In genomic region chr15:75948761-75949296, GRCh38 we compare ENCODE assay signal across 29 cellular contexts.
"Had no signal": no experiment of that assay in that cellular context is flagged by ENCODE, and none has a peak within 500 bp of the region (broad histone marks: within the 10 kb centered on the region; RNA-seq: fewer than 3 reads in every experiment).

No MANE protein-coding gene starts in this region.

- H3K79me2 ChIP-seq: parathyroid adenoma had no signal

- H3K4me3 ChIP-seq: neural progenitor cell, ovary, psoas muscle, skin epidermis, smooth muscle cell, spleen, suprapubic skin, testis, tibial artery, transverse colon, upper lobe of left lung, uterus had no signal

- H3K4me2 ChIP-seq: neural progenitor cell, smooth muscle cell had no signal

- H2AFZ ChIP-seq: neural progenitor cell, parathyroid adenoma had no signal

- H3K4me1 ChIP-seq: neural progenitor cell, parathyroid adenoma, psoas muscle, spleen, testis, tibial artery, transverse colon, upper lobe of left lung, uterus had no signal

- H3K36me3 ChIP-seq: neural progenitor cell, ovary, spleen, suprapubic skin, tibial artery, transverse colon, upper lobe of left lung, uterus had no signal

- H3K27me3 ChIP-seq: neural progenitor cell, ovary, testis, upper lobe of left lung, uterus had no signal

- H3K27ac ChIP-seq: neural progenitor cell, ovary, parathyroid adenoma, psoas muscle, skin epidermis, spleen, suprapubic skin, testis, tibial artery, transverse colon, upper lobe of left lung, uterus had no signal

- ATAC-seq: naive thymus-derived CD4-positive, alpha-beta T cell; natural killer cell; psoas muscle; right cardiac atrium; sciatic nerve; stimulated activated memory B cell treated with anti-CD40 and anti-IgM and Interleukin-4, amounts not matched to agents 10 μg/mL and 1 μg/mL and 100 μg/mL, for 72 hours; stimulated activated naive CD8-positive, alpha-beta T cell treated with anti-CD3 and anti-CD28 coated beads, Interleukin-15, amount 100 ng/mL, for 72 hours; stimulated activated naive CD8-positive, alpha-beta T cell treated with anti-CD3 and anti-CD28 coated beads, Interleukin-15, Interleukin-2, amounts not matched to agents 100 U/mL and 50 U/mL, for 24 hours had no signal

- H3K9ac ChIP-seq: neural progenitor cell, parathyroid adenoma had no signal

- DNase-seq: naive thymus-derived CD4-positive, alpha-beta T cell; natural killer cell; occipital lobe; ovary; posterior cingulate gyrus; psoas muscle; right cardiac atrium; spleen; stimulated activated CD4-positive, alpha-beta T cell treated with anti-CD3 and anti-CD28 coated beads, Interleukin-12 subunit alpha, Interleukin-12 subunit beta, amount 100 ng/mL, for 4 hours; stimulated activated CD4-positive, alpha-beta T cell treated with anti-CD3 and anti-CD28 coated beads, Interleukin-1b, Interleukin-23, amount 100 ng/mL, for 48 hours; stimulated activated CD4-positive, alpha-beta T cell treated with anti-CD3 and anti-CD28 coated beads, Interleukin-4, amount 100 ng/mL, for 1 hour; stimulated activated CD4-positive, alpha-beta T cell treated with anti-CD3 and anti-CD28 coated beads, Interleukin-4, amount 100 ng/mL, for 4 hours; stimulated activated CD8-positive, alpha-beta memory T cell treated with anti-CD3 and anti-CD28 coated beads, Interleukin-4, amount 100 ng/mL, for 48 hours; stimulated activated naive CD4-positive, alpha-beta T cell; stimulated activated naive CD8-positive, alpha-beta T cell treated with anti-CD3 and anti-CD28 coated beads, Interleukin-15, amount 100 ng/mL, for 72 hours; stimulated activated naive CD8-positive, alpha-beta T cell treated with anti-CD3 and anti-CD28 coated beads, Interleukin-15, Interleukin-2, amounts not matched to agents 100 U/mL and 50 U/mL, for 24 hours; substantia nigra; testis; tibial artery; transverse colon; upper lobe of left lung; uterus had no signal

- H3K9me3 ChIP-seq: ovary, psoas muscle, spleen, suprapubic skin, testis, tibial artery, transverse colon, upper lobe of left lung, uterus had no signal
